In genomic region chr19:2044709-2045500, GRCh38 we compare ENCODE assay signal across 10 cellular contexts. TPM values are rescaled to one million over a fixed set of nuclear protein-coding genes. Genes with fewer than 3 reads are reported as not detected.
DNase-seq lines count a peak whose midpoint lies in the region; ATAC-seq and TF ChIP-seq lines count a peak whose summit lies in the region.
"Had no signal": no experiment of that assay in that cellular context is flagged by ENCODE, and none has a peak within 500 bp of the region (broad histone marks: within the 10 kb centered on the region; RNA-seq: fewer than 3 reads in every experiment).

No MANE protein-coding gene starts in this region.

- H3K27me3 ChIP-seq in heart left ventricle, result no peaks in the 10 kb centered on the region
- H3K27me3 ChIP-seq in lung (ENCODE audit: control insufficient read depth, insufficient read depth), result no peaks in the 10 kb centered on the region
- no peaks in the 10 kb centered on the region for H3K27me3 ChIP-seq in upper lobe of left lung
- H3K27me3 ChIP-seq: ovary had no signal

- TF ChIP-seq CTCF in heart left ventricle (IDR thresholded peaks at IDR 0.05) (no peak), lung (IDR thresholded peaks at IDR 0.05; ENCODE audit: control extremely low read depth, extremely low read depth) (no peak), upper lobe of left lung (IDR thresholded peaks at IDR 0.05) (no peak)

- H3K9me3 Mint-ChIP-seq in activated T-helper 2 cell treated with anti-CD3 and anti-CD28 coated beads, Interferon-gamma antibody, Interleukin-2, Interleukin-4, amounts not matched to agents 10 μg/mL and 5 μg/mL and 100 μg/mL, durations not matched to agents 14 hours and 24 hours and 36 hours, result no peaks in the 10 kb centered on the region

- H3K4me3 Mint-ChIP-seq in activated T-helper 2 cell treated with anti-CD3 and anti-CD28 coated beads, Interferon-gamma antibody, Interleukin-2, Interleukin-4, amounts not matched to agents 10 μg/mL and 5 μg/mL and 100 μg/mL, durations not matched to agents 14 hours and 24 hours and 36 hours (ENCODE audit: low read depth), result no peak overlapping the region

- no peak overlapping the region for H3K4me3 ChIP-seq in heart left ventricle
- no peak overlapping the region for H3K4me3 ChIP-seq in lung
- no peak overlapping the region for H3K4me3 ChIP-seq in upper lobe of left lung
- H3K4me3 ChIP-seq: ovary had no signal

- H3K9me3 ChIP-seq in heart left ventricle, result no peaks in the 10 kb centered on the region
- H3K9me3 ChIP-seq in lung (ENCODE audit: control insufficient read depth in 2 of 2, insufficient read depth in 1 of 2, low read length in 1 of 2), result no peaks in the 10 kb centered on the region
- H3K9me3 ChIP-seq in upper lobe of left lung, result no peaks in the 10 kb centered on the region
- H3K9me3 ChIP-seq: ovary had no signal

- H3K27ac ChIP-seq in heart left ventricle, result peak overlapping the region; percentile 42 to 99 (median 90)
- H3K27ac ChIP-seq in lung (ENCODE audit: low read depth in 1 of 2, low read length in 1 of 2), result peak overlapping the region; percentile 10 to 63
- peak overlapping the region; percentile 54 to 100 (median 85) for H3K27ac ChIP-seq in upper lobe of left lung
- H3K27ac ChIP-seq: WERI-Rb-1 had no signal

- TF ChIP-seq EP300 in upper lobe of left lung (IDR thresholded peaks at IDR 0.05), result no peak

- H3K36me3 Mint-ChIP-seq in activated T-helper 2 cell treated with anti-CD3 and anti-CD28 coated beads, Interferon-gamma antibody, Interleukin-2, Interleukin-4, amounts not matched to agents 10 μg/mL and 5 μg/mL and 100 μg/mL, durations not matched to agents 14 hours and 24 hours and 36 hours (ENCODE audit: low read depth), result peaks cover 39% of the 10 kb centered on the region

- no peak for ATAC-seq in heart left ventricle
- ATAC-seq in left cardiac atrium, result no peak
- no peak for ATAC-seq in lung (ENCODE audit: insufficient read depth, low FRiP score)
- ATAC-seq in upper lobe of left lung (ENCODE audit: low FRiP score in 2 of 2), result no peak
- ATAC-seq in HG02798 (IDR thresholded peaks at IDR 0.05; ENCODE audit: poor library complexity, unreplicated experiment), result no peak

- intact Hi-C loops in heart left ventricle (cut with DNase I) (no loop called here), left cardiac atrium (cut with DNase I) (no loop called here)
- intact Hi-C loops in activated T-helper 2 cell treated with anti-CD3 and anti-CD28 coated beads, Interferon-gamma antibody, Interleukin-2, Interleukin-4, amounts not matched to agents 10 μg/mL and 5 μg/mL and 100 μg/mL, durations not matched to agents 14 hours and 24 hours and 36 hours (cut with micrococcal nuclease), result no loop called here

- H3K4me1 Mint-ChIP-seq in activated T-helper 2 cell treated with anti-CD3 and anti-CD28 coated beads, Interferon-gamma antibody, Interleukin-2, Interleukin-4, amounts not matched to agents 10 μg/mL and 5 μg/mL and 100 μg/mL, durations not matched to agents 14 hours and 24 hours and 36 hours (ENCODE audit: low read depth), result peaks cover 10% of the 10 kb centered on the region

- WGBS in heart left ventricle, 4 donors, result 66 to 80% (median 76%) methylated on average over 12 to 18 of the region's 18 CpGs
- WGBS in lung, 2 donors, result 84 to 92% methylated on average over 17 to 18 of the region's 18 CpGs
- 78 to 84% methylated on average over 10 to 15 of the region's 18 CpGs for WGBS in upper lobe of left lung, 2 donors

- TF ChIP-seq POLR2A in heart left ventricle (IDR thresholded peaks at IDR 0.05) (no peak), upper lobe of left lung (IDR thresholded peaks at IDR 0.05) (no peak)

- H3K27me3 Mint-ChIP-seq in activated T-helper 2 cell treated with anti-CD3 and anti-CD28 coated beads, Interferon-gamma antibody, Interleukin-2, Interleukin-4, amounts not matched to agents 10 μg/mL and 5 μg/mL and 100 μg/mL, durations not matched to agents 14 hours and 24 hours and 36 hours (ENCODE audit: low read depth), result no peaks in the 10 kb centered on the region

- DNase-seq in heart left ventricle, result no peak
- DNase-seq in left cardiac atrium, result no peak
- no peak for DNase-seq in activated T-helper 2 cell treated with anti-CD3 and anti-CD28 coated beads, Interferon-gamma antibody, Interleukin-2, Interleukin-4, amounts not matched to agents 10 μg/mL and 5 μg/mL and 100 μg/mL, durations not matched to agents 14 hours and 24 hours and 36 hours (ENCODE audit: low spot score)
- DNase-seq in lung (ENCODE audit: low spot score), result no peak
- peak in 1 of 2 donors; percentile 69 for DNase-seq in upper lobe of left lung
- DNase-seq in NCI-H2196 (lab: John Stamatoyannopoulos, UW; ENCODE audit: unreplicated experiment), result no peak
- DNase-seq in NCI-H345 (lab: John Stamatoyannopoulos, UW), result no peak
- DNase-seq: WERI-Rb-1 had no signal

- peak overlapping the region; percentile 28 for H3K27ac Mint-ChIP-seq in activated T-helper 2 cell treated with anti-CD3 and anti-CD28 coated beads, Interferon-gamma antibody, Interleukin-2, Interleukin-4, amounts not matched to agents 10 μg/mL and 5 μg/mL and 100 μg/mL, durations not matched to agents 14 hours and 24 hours and 36 hours

- H3K4me1 ChIP-seq in heart left ventricle (peaks cover 37 to 99% (median 94%) of the 10 kb centered on the region in 12 donors), lung (ENCODE audit: control insufficient read depth in 2 of 2, insufficient read depth in 2 of 2, low read length in 2 of 2) (peaks cover 19 to 73% of the 10 kb centered on the region in 2 donors), upper lobe of left lung (peaks cover 86 to 92% (median 89%) of the 10 kb centered on the region in 4 donors)

- H3K36me3 ChIP-seq in heart left ventricle, result peaks cover 0 to 79% (median 53%) of the 10 kb centered on the region in 9 donors
- H3K36me3 ChIP-seq in lung (ENCODE audit: control insufficient read depth in 2 of 2, insufficient read depth in 2 of 2, low read length in 2 of 2), result peaks cover 0 to 80% of the 10 kb centered on the region in 2 donors
- peaks cover 30 to 91% (median 65%) of the 10 kb centered on the region in 4 donors for H3K36me3 ChIP-seq in upper lobe of left lung
- H3K36me3 ChIP-seq: ovary had no signal

RNA-seq across cellular contexts. Expression of gene MKNK2, which starts 6.1 kb away (rescaled TPM):
- total RNA-seq in heart left ventricle (100 to 1,000 TPM; 129 to 318 (median 155) TPM), left cardiac atrium (100 to 1,000 TPM; 127 to 174 TPM), lung (100 to 1,000 TPM; 107 to 333 TPM), upper lobe of left lung (100 to 1,000 TPM; 200 to 397 (median 264) TPM)
- polyA plus RNA-seq in heart left ventricle (100 to 1,000 TPM; 110 to 197 TPM), lung (100 to 1,000 TPM; 132 to 189 TPM)
- 161 and 176 TPM in 2 replicates for total RNA-seq in activated T-helper 2 cell treated with anti-CD3 and anti-CD28 coated beads, Interferon-gamma antibody, Interleukin-2, Interleukin-4, amounts not matched to agents 10 μg/mL and 5 μg/mL and 100 μg/mL, durations not matched to agents 14 hours and 24 hours and 36 hours

RNA-seq across cellular contexts. Expression of gene BTBD2, which starts 29.4 kb away (rescaled TPM):
- 10 to 100 TPM; 47.3 to 81.8 (median 52.6) TPM for total RNA-seq in heart left ventricle
- polyA plus RNA-seq in heart left ventricle, result 10 to 100 TPM; 39.4 to 46.2 TPM
- total RNA-seq in left cardiac atrium, result 10 to 100 TPM; 51.4 to 54.3 TPM
- total RNA-seq in activated T-helper 2 cell treated with anti-CD3 and anti-CD28 coated beads, Interferon-gamma antibody, Interleukin-2, Interleukin-4, amounts not matched to agents 10 μg/mL and 5 μg/mL and 100 μg/mL, durations not matched to agents 14 hours and 24 hours and 36 hours, result 41.3 and 47.0 TPM in 2 replicates
- total RNA-seq in lung, result 10 to 100 TPM; 49.5 to 62.3 TPM
- 10 to 100 TPM; 35.5 to 40.1 TPM for polyA plus RNA-seq in lung
- total RNA-seq in upper lobe of left lung, result 10 to 100 TPM; 49.0 to 87.3 (median 69.8) TPM

RNA-seq across cellular contexts. Expression of gene MOB3A, which starts 51.2 kb away (rescaled TPM):
- total RNA-seq in heart left ventricle (10 to 100 TPM; 10.8 to 32.3 (median 16.7) TPM), left cardiac atrium (10 to 100 TPM; 24.9 to 28.6 TPM), lung (10 to 100 TPM; 45.2 to 86.6 TPM), upper lobe of left lung (100 to 1,000 TPM in 1 of 6 donors, 10 to 100 TPM in 5; 35.4 to 107 (median 60.7) TPM)
- polyA plus RNA-seq in heart left ventricle (10 to 100 TPM in 1 of 2 donors, 1 to 10 TPM in 1; 7.1 to 18.6 TPM), lung (10 to 100 TPM; 17.7 to 44.9 TPM)
- total RNA-seq in activated T-helper 2 cell treated with anti-CD3 and anti-CD28 coated beads, Interferon-gamma antibody, Interleukin-2, Interleukin-4, amounts not matched to agents 10 μg/mL and 5 μg/mL and 100 μg/mL, durations not matched to agents 14 hours and 24 hours and 36 hours, result 175 and 181 TPM in 2 replicates

RNA-seq across cellular contexts. Expression of gene IZUMO4, which starts 51.8 kb away (rescaled TPM):
- total RNA-seq in heart left ventricle (1 to 10 TPM in 8 of 9 donors, not detected in 1; 1.7 to 6.2 (median 2.3) TPM), left cardiac atrium (1 to 10 TPM in 1 of 2 donors, under 1 TPM in 1; 0.89 to 2.3 TPM), lung (1 to 10 TPM; 5.0 to 8.4 TPM), upper lobe of left lung (10 to 100 TPM in 2 of 6 donors, 1 to 10 TPM in 3, under 1 TPM in 1; 0.59 to 61.8 (median 6.4) TPM)
- polyA plus RNA-seq in heart left ventricle (1 to 10 TPM; 4.4 to 5.8 TPM), lung (1 to 10 TPM; 6.1 to 9.8 TPM)
- 7.6 and 9.5 TPM in 2 replicates for total RNA-seq in activated T-helper 2 cell treated with anti-CD3 and anti-CD28 coated beads, Interferon-gamma antibody, Interleukin-2, Interleukin-4, amounts not matched to agents 10 μg/mL and 5 μg/mL and 100 μg/mL, durations not matched to agents 14 hours and 24 hours and 36 hours

Comparison
In these comparisons a context has a peak if more than half of its experiments do, and no peak if none do; other contexts are left out.
1. H3K27ac ChIP-seq: peak in every context shown above with its lines; median percentile 90 in heart left ventricle; 85 in upper lobe of left lung; 36 in lung.